ENCODE assay signal across 8 cellular contexts in genomic region chr1:117754061-117754969, GRCh38.
A peak's percentile ranks its signal among the peaks of the same experiment; 100 is the strongest.
DNase-seq lines count a peak whose midpoint lies in the region; ATAC-seq, FAIRE-seq and TF ChIP-seq lines count a peak whose summit lies in the region.

No MANE protein-coding gene starts in this region.

- POLR2A ChIA-PET in A549 (lab: Yijun Ruan, JAX) = interaction anchor here (2.4 kb wide), 1 partner anchor 148 kb away, joined by 8 read pairs; no protein-coding TSS in a partner anchor

- H3K4me3 ChIP-seq in A549 = no peak overlapping the region
- H3K4me3 ChIP-seq in WI38 (ENCODE audit: low read depth, low read length) = no peak overlapping the region; the same call in 1 of the 2 replicates

- FAIRE-seq in A549 (lab: Jason Lieb, UNC) = no peak

- TF ChIP-seq CTCF in A549 (IDR thresholded peaks at IDR 0.05) (peak; percentile 71), GM12874 (IDR thresholded peaks at IDR 0.05; ENCODE audit: insufficient read depth, low read depth, low read length) (peak; percentile 66), WI38 (IDR thresholded peaks at IDR 0.05; ENCODE audit: low read depth, low read length) (peak; percentile 43)

- TF ChIP-seq EP300 in A549 (IDR thresholded peaks at IDR 0.05) = no peak

- CTCF ChIA-PET in A549 (lab: Yijun Ruan, JAX) = interaction anchor here (0.6 to 4.6 kb wide), 46 partner anchors 10 to 687 kb away, joined by 3 to 47 read pairs (median 4); no protein-coding TSS in a partner anchor

- no peak overlapping the region for H3K27ac ChIP-seq in A549

- peak overlapping the region; percentile 70 for H3K4me2 ChIP-seq in A549

- TF ChIP-seq POLR2A in A549 (IDR thresholded peaks at IDR 0.05; ENCODE audit: low read length) = no peak

- ATAC-seq in A549 (peak in 1 of 2 experiments; percentile 66; a peak in 3 of 6 replicates), HG03432 (IDR thresholded peaks at IDR 0.05; ENCODE audit: unreplicated experiment) (no peak)

- DNase-seq in A549 (ENCODE audit: low read depth in 1 of 2, low spot score in 1 of 2) = peak; percentile 52 to 58
- peak; percentile 59 for DNase-seq in NCI-H2171 treated with DMSO at 0.1 percent for 48 hours (lab: John Stamatoyannopoulos, UW)
- peak; percentile 38 for DNase-seq in effector CD4-positive, alpha-beta T cell
- DNase-seq in lung microvascular endothelial cell (ENCODE audit: low read depth in 2 of 2) = peak; percentile 69 to 79
- DNase-seq in stimulated activated CD8-positive, alpha-beta memory T cell treated with anti-CD3 and anti-CD28 coated beads, Interleukin-7, amount 100 ng/mL, for 1 hour (ENCODE audit: low read depth in 2 of 2) = peak; percentile 8 to 29

- peak; percentile 74 to 77 for TF ChIP-seq RAD21 in A549 (conservative IDR thresholded peaks at IDR 0.05 in 1 of 2, IDR thresholded peaks at IDR 0.05 in 1 of 2)

- H3K9me3 ChIP-seq in A549 = no peaks in the 10 kb centered on the region

- WGBS in A549 (ENCODE audit: missing lambda C conversion rate) = 3% methylated on average over 9 of the region's 9 CpGs

- no peaks in the 10 kb centered on the region for H3K4me1 ChIP-seq in A549

TF ChIP-seq in A549, 52 proteins besides CTCF, POLR2A, EP300 and RAD21:
- TF ChIP-seq SMC3 (IDR thresholded peaks at IDR 0.05) = peak; percentile 65
- TF ChIP-seq RARB (CRISPR knock-in tag; IDR thresholded peaks at IDR 0.05) = no peak
- peak; percentile 76 for TF ChIP-seq HOXB5 (CRISPR knock-in tag; IDR thresholded peaks at IDR 0.05)

Comparison
In these comparisons a context has a peak if more than half of its experiments do, and no peak if none do; other contexts are left out.
1. DNase-seq: peak in every context shown above with its lines; median percentile 74 in lung microvascular endothelial cell; 59 in NCI-H2171 treated with DMSO at 0.1 percent for 48 hours; 55 in A549; 38 in effector CD4-positive, alpha-beta T cell; 18 in stimulated activated CD8-positive, alpha-beta memory T cell treated with anti-CD3 and anti-CD28 coated beads, Interleukin-7, amount 100 ng/mL, for 1 hour.